In genomic region chr5:89282038-89282831, GRCh38 we compare ENCODE assay signal across 18 cellular contexts.
DNase-seq lines count a peak whose midpoint lies in the region; ATAC-seq and TF ChIP-seq lines count a peak whose summit lies in the region.
"Had no signal": no experiment of that assay in that cellular context is flagged by ENCODE, and none has a peak within 500 bp of the region (broad histone marks: within the 10 kb centered on the region; RNA-seq: fewer than 3 reads in every experiment).

No MANE protein-coding gene starts in this region.

- no peak for TF ChIP-seq CTCF in brain microvascular endothelial cell (IDR thresholded peaks at IDR 0.05; ENCODE audit: low read depth, low read length, missing control alignments)
- no peak for TF ChIP-seq CTCF in stomach (IDR thresholded peaks at IDR 0.05)

- H3K4me1 ChIP-seq in stomach, result no peaks in the 10 kb centered on the region
- H3K4me1 ChIP-seq: BE2C had no signal

- DNase-seq in brain microvascular endothelial cell, result peak; percentile 22
- no peak for DNase-seq in DMS79 (lab: John Stamatoyannopoulos, UW)
- no peak for DNase-seq in stomach
- DNase-seq in posterior vena cava (ENCODE audit: low spot score), result no peak
- DNase-seq: activated CD4-positive, alpha-beta T cell treated with anti-CD3 and anti-CD28 coated beads for 36 hours; activated CD8-positive, alpha-beta memory T cell treated with anti-CD3 and anti-CD28 coated beads, Interleukin-2, amount 50 U/mL, for 48 hours; activated naive CD4-positive, alpha-beta T cell treated with Interleukin-2 at 50 U/mL for 16 hours; BE2C; midbrain; MM.1S; NCI-H187; NCI-H446 had no signal

- 66 to 88% (median 77%) methylated on average over 2 of the region's 2 CpGs for WGBS in stomach, 5 donors

- no peak overlapping the region for H3K4me3 Mint-ChIP-seq in stimulated activated memory B cell treated with anti-CD40 and anti-IgM and Interleukin-4, amounts not matched to agents 10 μg/mL and 1 μg/mL and 100 μg/mL, for 72 hours
- H3K4me3 Mint-ChIP-seq: activated CD4-positive, alpha-beta T cell treated with anti-CD3 and anti-CD28 coated beads for 36 hours; brain; dendritic cell treated with granulocyte-macrophage colony-stimulating factor and Interleukin-4, amounts not matched to agents 40 ng/mL and 50 ng/mL, for 4 days had no signal

- no peaks in the 10 kb centered on the region for H3K36me3 Mint-ChIP-seq in stimulated activated memory B cell treated with anti-CD40 and anti-IgM and Interleukin-4, amounts not matched to agents 10 μg/mL and 1 μg/mL and 100 μg/mL, for 72 hours
- H3K36me3 Mint-ChIP-seq: brain had no signal

- H3K27me3 Mint-ChIP-seq in stimulated activated memory B cell treated with anti-CD40 and anti-IgM and Interleukin-4, amounts not matched to agents 10 μg/mL and 1 μg/mL and 100 μg/mL, for 72 hours, result peaks cover 7% of the 10 kb centered on the region
- H3K27me3 Mint-ChIP-seq: dendritic cell treated with granulocyte-macrophage colony-stimulating factor and Interleukin-4, amounts not matched to agents 40 ng/mL and 50 ng/mL, for 4 days had no signal

- TF ChIP-seq EP300 in stomach (IDR thresholded peaks at IDR 0.05), result no peak

- no peaks in the 10 kb centered on the region for H3K27me3 ChIP-seq in brain microvascular endothelial cell (replicated peaks)
- H3K27me3 ChIP-seq in stomach, result no peaks in the 10 kb centered on the region
- H3K27me3 ChIP-seq: BE2C had no signal

- H3K27ac ChIP-seq in brain microvascular endothelial cell (peak overlapping the region; percentile 72), stomach (no peak overlapping the region)

- H3K36me3 ChIP-seq in brain microvascular endothelial cell (replicated peaks), result no peaks in the 10 kb centered on the region
- H3K36me3 ChIP-seq in stomach, result no peaks in the 10 kb centered on the region
- H3K36me3 ChIP-seq: BE2C had no signal

- no peak for TF ChIP-seq POLR2A in stomach (IDR thresholded peaks at IDR 0.05)

- H3K9me3 ChIP-seq in stomach, result no peaks in the 10 kb centered on the region
- H3K9me3 ChIP-seq: BE2C had no signal

- in situ Hi-C loops in brain microvascular endothelial cell (cut with HindIII; ENCODE audit: low pct_ligation_motif_present, low sequenced_read_pairs), result no loop called here

- intact Hi-C loops in stomach (cut with DNase I; ENCODE audit: low total_unique reads), result no loop called here
- intact Hi-C loops in posterior vena cava (cut with DNase I), result loop anchor here in 1 of 2 donors (10.0 kb wide), 1 partner anchor 1347 kb away; no protein-coding TSS in a partner anchor

- H3K4me3 ChIP-seq in brain microvascular endothelial cell (ENCODE audit: low read depth, low read length) (no peak overlapping the region), stomach (no peak overlapping the region)

- ATAC-seq in GM19351 (IDR thresholded peaks at IDR 0.05; ENCODE audit: unreplicated experiment) (peak; percentile 24), HG03432 (IDR thresholded peaks at IDR 0.05; ENCODE audit: unreplicated experiment) (peak; percentile 19)
- ATAC-seq in stimulated activated memory B cell treated with anti-CD40 and anti-IgM and Interleukin-4, amounts not matched to agents 10 μg/mL and 1 μg/mL and 100 μg/mL, for 72 hours, result peak; percentile 52
- ATAC-seq: activated CD4-positive, alpha-beta T cell treated with anti-CD3 and anti-CD28 coated beads for 36 hours; HepG2 had no signal

- peaks cover under 1% of the 10 kb centered on the region for H3K9me3 Mint-ChIP-seq in stimulated activated memory B cell treated with anti-CD40 and anti-IgM and Interleukin-4, amounts not matched to agents 10 μg/mL and 1 μg/mL and 100 μg/mL, for 72 hours
- H3K9me3 Mint-ChIP-seq: dendritic cell treated with granulocyte-macrophage colony-stimulating factor and Interleukin-4, amounts not matched to agents 40 ng/mL and 50 ng/mL, for 4 days had no signal

- H3K4me1 Mint-ChIP-seq in stimulated activated memory B cell treated with anti-CD40 and anti-IgM and Interleukin-4, amounts not matched to agents 10 μg/mL and 1 μg/mL and 100 μg/mL, for 72 hours, result peaks cover 28% of the 10 kb centered on the region
- H3K4me1 Mint-ChIP-seq: activated CD4-positive, alpha-beta T cell treated with anti-CD3 and anti-CD28 coated beads for 36 hours had no signal

- peak overlapping the region; percentile 48 for H3K27ac Mint-ChIP-seq in stimulated activated memory B cell treated with anti-CD40 and anti-IgM and Interleukin-4, amounts not matched to agents 10 μg/mL and 1 μg/mL and 100 μg/mL, for 72 hours
- H3K27ac Mint-ChIP-seq: activated CD4-positive, alpha-beta T cell treated with anti-CD3 and anti-CD28 coated beads for 36 hours; dendritic cell treated with granulocyte-macrophage colony-stimulating factor and Interleukin-4, amounts not matched to agents 40 ng/mL and 50 ng/mL, for 4 days had no signal
